In genomic region chr16:627458-628239, GRCh38 we compare ENCODE assay signal across 13 cellular contexts. TPM values are rescaled to one million over a fixed set of nuclear protein-coding genes. Genes with fewer than 3 reads are reported as not detected.
DNase-seq lines count a peak whose midpoint lies in the region; ATAC-seq, FAIRE-seq and TF ChIP-seq lines count a peak whose summit lies in the region.
"Had no signal": no experiment of that assay in that cellular context is flagged by ENCODE, and none has a peak within 500 bp of the region (broad histone marks: within the 10 kb centered on the region; RNA-seq: fewer than 3 reads in every experiment).

No MANE protein-coding gene starts in this region.

- H3K4me3 Mint-ChIP-seq in activated CD8-positive, alpha-beta T cell treated with anti-CD3 and anti-CD28 coated beads, Interleukin-2, amount 10 ng/mL, durations not matched to agents 7 days and 5 days, result no peak overlapping the region
- H3K4me3 Mint-ChIP-seq: activated CD8-positive, alpha-beta T cell treated with anti-CD3 and anti-CD28 coated beads for 36 hours; activated naive CD8-positive, alpha-beta T cell; naive B cell; T-helper 17 cell had no signal

- H3K9me3 ChIP-seq in pancreas (no peaks in the 10 kb centered on the region), OCI-LY7 (ENCODE audit: low read length) (no peaks in the 10 kb centered on the region)

- no peak overlapping the region for H3K4me2 ChIP-seq in OCI-LY7 (ENCODE audit: low read length)

- POLR2A ChIA-PET in activated CD8-positive, alpha-beta T cell treated with anti-CD3 and anti-CD28 coated beads, Interleukin-2, amount 10 ng/mL, durations not matched to agents 7 days and 5 days (lab: Charles Lee), result no interaction called here
- POLR2A ChIA-PET in OCI-LY7 (lab: Charles Lee), result no interaction called here
- POLR2A ChIA-PET in HEK293T (lab: Yijun Ruan, JAX), result no interaction called here

- ATAC-seq in pancreas, result peak in 2 of 4 donors; percentile 4 to 8
- ATAC-seq in activated CD8-positive, alpha-beta T cell treated with anti-CD3 and anti-CD28 coated beads, Interleukin-2, amount 10 ng/mL, durations not matched to agents 7 days and 5 days, result no peak
- no peak for ATAC-seq in HG02885 (IDR thresholded peaks at IDR 0.05; ENCODE audit: poor library complexity, unreplicated experiment)
- ATAC-seq: activated CD8-positive, alpha-beta T cell treated with anti-CD3 and anti-CD28 coated beads for 36 hours; T-helper 17 cell had no signal

- no peaks in the 10 kb centered on the region for H3K4me1 Mint-ChIP-seq in activated CD8-positive, alpha-beta T cell treated with anti-CD3 and anti-CD28 coated beads, Interleukin-2, amount 10 ng/mL, durations not matched to agents 7 days and 5 days (ENCODE audit: low read depth)
- H3K4me1 Mint-ChIP-seq: naive B cell had no signal

- no peaks in the 10 kb centered on the region for H3K79me2 ChIP-seq in OCI-LY7 (ENCODE audit: insufficient read depth, low read depth, low read length)

- no peaks in the 10 kb centered on the region for H3K36me3 Mint-ChIP-seq in activated CD8-positive, alpha-beta T cell treated with anti-CD3 and anti-CD28 coated beads, Interleukin-2, amount 10 ng/mL, durations not matched to agents 7 days and 5 days (ENCODE audit: low read depth)
- H3K36me3 Mint-ChIP-seq: activated naive CD8-positive, alpha-beta T cell; naive B cell had no signal

- no peaks in the 10 kb centered on the region for H3K9me3 Mint-ChIP-seq in activated CD8-positive, alpha-beta T cell treated with anti-CD3 and anti-CD28 coated beads, Interleukin-2, amount 10 ng/mL, durations not matched to agents 7 days and 5 days (ENCODE audit: insufficient read depth)
- H3K9me3 Mint-ChIP-seq: activated CD8-positive, alpha-beta T cell treated with anti-CD3 and anti-CD28 coated beads for 36 hours; naive B cell had no signal

- H3K36me3 ChIP-seq in pancreas, result peaks cover 0 to 35% (median 11%) of the 10 kb centered on the region in 3 donors
- no peaks in the 10 kb centered on the region for H3K36me3 ChIP-seq in OCI-LY7 (ENCODE audit: insufficient read depth, low read length)

- H3K4me3 ChIP-seq in fibroblast of mammary gland (ENCODE audit: control insufficient read depth, low read depth, low read length), result no peak overlapping the region
- no peak overlapping the region for H3K4me3 ChIP-seq in pancreas
- no peak overlapping the region for H3K4me3 ChIP-seq in OCI-LY7 (ENCODE audit: low read depth, low read length, poor library complexity, severe bottlenecking)

- no peaks in the 10 kb centered on the region for H3K27me3 Mint-ChIP-seq in activated CD8-positive, alpha-beta T cell treated with anti-CD3 and anti-CD28 coated beads, Interleukin-2, amount 10 ng/mL, durations not matched to agents 7 days and 5 days (ENCODE audit: low read depth)
- H3K27me3 Mint-ChIP-seq: activated CD8-positive, alpha-beta T cell treated with anti-CD3 and anti-CD28 coated beads for 36 hours; activated naive CD8-positive, alpha-beta T cell; naive B cell; T-helper 17 cell had no signal

- no peak overlapping the region for H3K27ac Mint-ChIP-seq in activated CD8-positive, alpha-beta T cell treated with anti-CD3 and anti-CD28 coated beads, Interleukin-2, amount 10 ng/mL, durations not matched to agents 7 days and 5 days
- H3K27ac Mint-ChIP-seq: activated CD8-positive, alpha-beta T cell treated with anti-CD3 and anti-CD28 coated beads for 36 hours; activated naive CD8-positive, alpha-beta T cell; naive B cell; T-helper 17 cell had no signal

- intact Hi-C loops in pancreas (cut with DNase I) (no loop called here), OCI-LY7 (cut with micrococcal nuclease; ENCODE audit: unreplicated experiment) (no loop called here)

- TF ChIP-seq CTCF in fibroblast of mammary gland (conservative IDR thresholded peaks at IDR 0.05; ENCODE audit: control insufficient read depth, insufficient read depth, low read depth, low read length) (no peak), pancreas (IDR thresholded peaks at IDR 0.05) (no peak), OCI-LY7 (conservative IDR thresholded peaks at IDR 0.05; ENCODE audit: low read length) (no peak)

- H2AFZ ChIP-seq in OCI-LY7 (ENCODE audit: low read length), result no peak overlapping the region

- peaks cover 3 to 6% (median 5%) of the 10 kb centered on the region in 3 donors for H3K4me1 ChIP-seq in pancreas
- H3K4me1 ChIP-seq in OCI-LY7 (ENCODE audit: insufficient read depth, low read length, poor library complexity, severe bottlenecking), result no peaks in the 10 kb centered on the region

- DNase-seq in COLO668 (lab: John Stamatoyannopoulos, UW; ENCODE audit: unreplicated experiment) (peak; percentile 88), NCI-H2029 (lab: John Stamatoyannopoulos, UW) (peak; percentile 92), fibroblast of mammary gland (ENCODE audit: low read depth) (peak; percentile 56), pancreas (peak in 5 of 6 donors; percentile 47 to 89 (median 73)), OCI-LY7 (ENCODE audit: low spot score) (no peak), HEK293T (ENCODE audit: extremely low spot score) (no peak)
- no peak for DNase-seq in activated CD8-positive, alpha-beta T cell treated with anti-CD3 and anti-CD28 coated beads, Interleukin-2, amount 10 ng/mL, durations not matched to agents 7 days and 5 days
- DNase-seq: activated CD8-positive, alpha-beta T cell treated with anti-CD3 and anti-CD28 coated beads for 36 hours; naive B cell; stimulated activated naive CD8-positive, alpha-beta T cell treated with anti-CD3 and anti-CD28 coated beads, Interleukin-15, Interleukin-2, amounts not matched to agents 100 U/mL and 50 U/mL, for 24 hours; T-helper 17 cell had no signal

- no TSS peak for BruUV-seq in OCI-LY7 (replicated peaks; lab: Mats Ljungman, UMichigan)

- no peaks in the 10 kb centered on the region for H3K27me3 ChIP-seq in pancreas

- no peak for FAIRE-seq in pancreas (lab: Jason Lieb, UNC)

- H3K27ac ChIP-seq in pancreas (no peak overlapping the region), OCI-LY7 (ENCODE audit: low read depth, low read length, poor library complexity, severe bottlenecking) (no peak overlapping the region)

- no peaks in the 10 kb centered on the region for H4K20me1 ChIP-seq in OCI-LY7 (ENCODE audit: insufficient read depth, low read length)

- no peaks in the 10 kb centered on the region for H3K9me2 ChIP-seq in OCI-LY7 (ENCODE audit: insufficient read depth, low read length)

- WGBS in pancreas, 2 donors, result 83 to 85% methylated on average over 45 to 50 of the region's 50 CpGs

- CTCF ChIA-PET in activated CD8-positive, alpha-beta T cell treated with anti-CD3 and anti-CD28 coated beads, Interleukin-2, amount 10 ng/mL, durations not matched to agents 7 days and 5 days (lab: Charles Lee), result no interaction called here
- CTCF ChIA-PET in OCI-LY7 (lab: Charles Lee; ENCODE audit: unreplicated experiment) (no interaction called here), HEK293T (lab: Yijun Ruan, JAX) (no interaction called here)

TF ChIP-seq in HEK293T, 16 proteins besides CTCF, POLR2A, EP300 and RAD21:
- TF ChIP-seq ELF4 (IDR thresholded peaks at IDR 0.05) (no peak), FOXA1 (IDR thresholded peaks at IDR 0.05) (no peak), ZNF384 (IDR thresholded peaks at IDR 0.05) (no peak), BHLHE40 (IDR thresholded peaks at IDR 0.05; ENCODE audit: borderline replicate concordance) (no peak), TARDBP (IDR thresholded peaks at IDR 0.05) (no peak), NFRKB (IDR thresholded peaks at IDR 0.05) (no peak), FOXM1 (IDR thresholded peaks at IDR 0.05; ENCODE audit: borderline replicate concordance) (no peak), FOXK2 (IDR thresholded peaks at IDR 0.05) (no peak), SP1 (IDR thresholded peaks at IDR 0.05) (no peak)
- TF ChIP-seq, protein P1, sequence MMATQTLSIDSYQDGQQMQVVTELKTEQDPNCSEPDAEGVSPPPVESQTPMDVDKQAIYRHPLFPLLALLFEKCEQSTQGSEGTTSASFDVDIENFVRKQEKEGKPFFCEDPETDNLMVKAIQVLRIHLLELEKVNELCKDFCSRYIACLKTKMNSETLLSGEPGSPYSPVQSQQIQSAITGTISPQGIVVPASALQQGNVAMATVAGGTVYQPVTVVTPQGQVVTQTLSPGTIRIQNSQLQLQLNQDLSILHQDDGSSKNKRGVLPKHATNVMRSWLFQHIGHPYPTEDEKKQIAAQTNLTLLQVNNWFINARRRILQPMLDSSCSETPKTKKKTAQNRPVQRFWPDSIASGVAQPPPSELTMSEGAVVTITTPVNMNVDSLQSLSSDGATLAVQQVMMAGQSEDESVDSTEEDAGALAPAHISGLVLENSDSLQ (IDR thresholded peaks at IDR 0.05), result no peak

RNA-seq across cellular contexts. Expression of gene WFIKKN1, which starts 3.1 kb away (rescaled TPM):
- total RNA-seq in pancreas, result 1 to 10 TPM in 3 of 6 donors, under 1 TPM in 3; 0.75 to 2.0 (median 1.2) TPM
- 10 to 100 TPM in 1 of 2 donors, 1 to 10 TPM in 1; 2.6 to 13.8 TPM for polyA plus RNA-seq in pancreas
- total RNA-seq in activated CD8-positive, alpha-beta T cell treated with anti-CD3 and anti-CD28 coated beads, Interleukin-2, amount 10 ng/mL, durations not matched to agents 7 days and 5 days, result under 1 TPM; 0.47 to 0.68 TPM
- 0.46 and 0.47 TPM in 2 replicates for total RNA-seq in OCI-LY7 (2014; rRNA removed; shearing (Covaris generic))
- total RNA-seq in OCI-LY7 (2022), result 0.81 and 1.2 TPM in 2 replicates

RNA-seq across cellular contexts. Expression of gene METTL26, which starts 8.5 kb away (rescaled TPM):
- total RNA-seq in pancreas (10 to 100 TPM; 18.8 to 32.3 (median 24.4) TPM), OCI-LY7 (2022) (83.9 and 99.0 TPM in 2 replicates)
- polyA plus RNA-seq in pancreas, result 100 to 1,000 TPM in 1 of 2 donors, 10 to 100 TPM in 1; 87.6 to 130 TPM
- 10 to 100 TPM; 89.0 to 94.0 TPM for total RNA-seq in activated CD8-positive, alpha-beta T cell treated with anti-CD3 and anti-CD28 coated beads, Interleukin-2, amount 10 ng/mL, durations not matched to agents 7 days and 5 days
- 135 and 152 TPM in 2 replicates for total RNA-seq in OCI-LY7 (2014; rRNA removed; shearing (Covaris generic))

RNA-seq across cellular contexts. Expression of gene MCRIP2, which starts 14.0 kb away (rescaled TPM):
- total RNA-seq in pancreas (10 to 100 TPM; 19.0 to 33.9 (median 21.9) TPM), OCI-LY7 (2022) (47.8 and 64.1 TPM in 2 replicates)
- polyA plus RNA-seq in pancreas, result 10 to 100 TPM; 65.1 to 89.3 TPM
- total RNA-seq in activated CD8-positive, alpha-beta T cell treated with anti-CD3 and anti-CD28 coated beads, Interleukin-2, amount 10 ng/mL, durations not matched to agents 7 days and 5 days, result 10 to 100 TPM; 40.6 to 40.9 TPM
- 62.8 and 63.2 TPM in 2 replicates for total RNA-seq in OCI-LY7 (2014; rRNA removed; shearing (Covaris generic))

RNA-seq across cellular contexts. Expression of gene WDR90, which starts 21.5 kb away (rescaled TPM):
- total RNA-seq in pancreas (10 to 100 TPM; 14.7 to 23.4 (median 19.3) TPM), OCI-LY7 (2022) (143 and 153 TPM in 2 replicates)
- polyA plus RNA-seq in pancreas, result 10 to 100 TPM; 85.5 to 91.3 TPM
- total RNA-seq in activated CD8-positive, alpha-beta T cell treated with anti-CD3 and anti-CD28 coated beads, Interleukin-2, amount 10 ng/mL, durations not matched to agents 7 days and 5 days, result 100 to 1,000 TPM in 1 of 2 experiments, 10 to 100 TPM in 1; 96.8 to 106 TPM
- total RNA-seq in OCI-LY7 (2014; rRNA removed; shearing (Covaris generic)), result 77.6 and 110 TPM in 2 replicates

RNA-seq across cellular contexts. Expression of gene RAB40C, which starts 37.8 kb away (rescaled TPM):
- total RNA-seq in pancreas, result 10 to 100 TPM; 19.4 to 42.4 (median 30.6) TPM
- polyA plus RNA-seq in pancreas, result 10 to 100 TPM; 47.0 to 71.4 TPM
- total RNA-seq in activated CD8-positive, alpha-beta T cell treated with anti-CD3 and anti-CD28 coated beads, Interleukin-2, amount 10 ng/mL, durations not matched to agents 7 days and 5 days, result 10 to 100 TPM; 13.1 to 15.0 TPM
- total RNA-seq in OCI-LY7 (2014; rRNA removed; shearing (Covaris generic)), result 18.2 and 20.9 TPM in 2 replicates
- total RNA-seq in OCI-LY7 (2022), result 18.3 and 19.3 TPM in 2 replicates

Comparison
In these comparisons a context has a peak if more than half of its experiments do, and no peak if none do; other contexts are left out.
1. DNase-seq: peak in COLO668 (single experiment), NCI-H2029 (single experiment), fibroblast of mammary gland (single experiment) and pancreas (5 of 6); none in activated CD8-positive, alpha-beta T cell treated with anti-CD3 and anti-CD28 coated beads, Interleukin-2, amount 10 ng/mL, durations not matched to agents 7 days and 5 days (single experiment), OCI-LY7 (single experiment) and HEK293T (single experiment).